1 cellular context compared by ENCODE assay signal in the genomic region with DNA sequence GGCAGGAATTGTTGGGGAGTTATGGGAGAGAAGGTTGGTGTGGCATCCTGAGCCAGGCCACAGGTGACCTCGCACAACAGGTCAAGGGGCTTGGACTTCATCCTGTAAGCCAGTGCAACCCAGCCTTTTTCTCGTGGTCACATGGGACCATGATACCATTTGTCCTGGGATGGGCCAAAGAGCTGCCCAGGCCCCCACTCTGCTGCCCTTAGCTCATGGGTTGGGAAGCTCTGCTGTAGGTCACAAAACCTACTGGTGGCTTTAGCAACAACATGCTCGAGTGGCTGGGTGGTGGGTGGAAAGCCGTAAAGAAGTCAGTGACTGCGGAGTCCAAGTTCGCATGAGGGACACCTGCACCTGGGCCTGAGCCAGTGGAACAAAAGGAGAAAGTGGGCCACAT.
TF ChIP-seq lines count a peak whose summit lies in the region.

No MANE protein-coding gene starts in this region.

TF ChIP-seq in GM23338, 12 proteins besides CTCF, POLR2A, EP300 and RAD21 (continued from another document):
- TF ChIP-seq, protein P1, sequence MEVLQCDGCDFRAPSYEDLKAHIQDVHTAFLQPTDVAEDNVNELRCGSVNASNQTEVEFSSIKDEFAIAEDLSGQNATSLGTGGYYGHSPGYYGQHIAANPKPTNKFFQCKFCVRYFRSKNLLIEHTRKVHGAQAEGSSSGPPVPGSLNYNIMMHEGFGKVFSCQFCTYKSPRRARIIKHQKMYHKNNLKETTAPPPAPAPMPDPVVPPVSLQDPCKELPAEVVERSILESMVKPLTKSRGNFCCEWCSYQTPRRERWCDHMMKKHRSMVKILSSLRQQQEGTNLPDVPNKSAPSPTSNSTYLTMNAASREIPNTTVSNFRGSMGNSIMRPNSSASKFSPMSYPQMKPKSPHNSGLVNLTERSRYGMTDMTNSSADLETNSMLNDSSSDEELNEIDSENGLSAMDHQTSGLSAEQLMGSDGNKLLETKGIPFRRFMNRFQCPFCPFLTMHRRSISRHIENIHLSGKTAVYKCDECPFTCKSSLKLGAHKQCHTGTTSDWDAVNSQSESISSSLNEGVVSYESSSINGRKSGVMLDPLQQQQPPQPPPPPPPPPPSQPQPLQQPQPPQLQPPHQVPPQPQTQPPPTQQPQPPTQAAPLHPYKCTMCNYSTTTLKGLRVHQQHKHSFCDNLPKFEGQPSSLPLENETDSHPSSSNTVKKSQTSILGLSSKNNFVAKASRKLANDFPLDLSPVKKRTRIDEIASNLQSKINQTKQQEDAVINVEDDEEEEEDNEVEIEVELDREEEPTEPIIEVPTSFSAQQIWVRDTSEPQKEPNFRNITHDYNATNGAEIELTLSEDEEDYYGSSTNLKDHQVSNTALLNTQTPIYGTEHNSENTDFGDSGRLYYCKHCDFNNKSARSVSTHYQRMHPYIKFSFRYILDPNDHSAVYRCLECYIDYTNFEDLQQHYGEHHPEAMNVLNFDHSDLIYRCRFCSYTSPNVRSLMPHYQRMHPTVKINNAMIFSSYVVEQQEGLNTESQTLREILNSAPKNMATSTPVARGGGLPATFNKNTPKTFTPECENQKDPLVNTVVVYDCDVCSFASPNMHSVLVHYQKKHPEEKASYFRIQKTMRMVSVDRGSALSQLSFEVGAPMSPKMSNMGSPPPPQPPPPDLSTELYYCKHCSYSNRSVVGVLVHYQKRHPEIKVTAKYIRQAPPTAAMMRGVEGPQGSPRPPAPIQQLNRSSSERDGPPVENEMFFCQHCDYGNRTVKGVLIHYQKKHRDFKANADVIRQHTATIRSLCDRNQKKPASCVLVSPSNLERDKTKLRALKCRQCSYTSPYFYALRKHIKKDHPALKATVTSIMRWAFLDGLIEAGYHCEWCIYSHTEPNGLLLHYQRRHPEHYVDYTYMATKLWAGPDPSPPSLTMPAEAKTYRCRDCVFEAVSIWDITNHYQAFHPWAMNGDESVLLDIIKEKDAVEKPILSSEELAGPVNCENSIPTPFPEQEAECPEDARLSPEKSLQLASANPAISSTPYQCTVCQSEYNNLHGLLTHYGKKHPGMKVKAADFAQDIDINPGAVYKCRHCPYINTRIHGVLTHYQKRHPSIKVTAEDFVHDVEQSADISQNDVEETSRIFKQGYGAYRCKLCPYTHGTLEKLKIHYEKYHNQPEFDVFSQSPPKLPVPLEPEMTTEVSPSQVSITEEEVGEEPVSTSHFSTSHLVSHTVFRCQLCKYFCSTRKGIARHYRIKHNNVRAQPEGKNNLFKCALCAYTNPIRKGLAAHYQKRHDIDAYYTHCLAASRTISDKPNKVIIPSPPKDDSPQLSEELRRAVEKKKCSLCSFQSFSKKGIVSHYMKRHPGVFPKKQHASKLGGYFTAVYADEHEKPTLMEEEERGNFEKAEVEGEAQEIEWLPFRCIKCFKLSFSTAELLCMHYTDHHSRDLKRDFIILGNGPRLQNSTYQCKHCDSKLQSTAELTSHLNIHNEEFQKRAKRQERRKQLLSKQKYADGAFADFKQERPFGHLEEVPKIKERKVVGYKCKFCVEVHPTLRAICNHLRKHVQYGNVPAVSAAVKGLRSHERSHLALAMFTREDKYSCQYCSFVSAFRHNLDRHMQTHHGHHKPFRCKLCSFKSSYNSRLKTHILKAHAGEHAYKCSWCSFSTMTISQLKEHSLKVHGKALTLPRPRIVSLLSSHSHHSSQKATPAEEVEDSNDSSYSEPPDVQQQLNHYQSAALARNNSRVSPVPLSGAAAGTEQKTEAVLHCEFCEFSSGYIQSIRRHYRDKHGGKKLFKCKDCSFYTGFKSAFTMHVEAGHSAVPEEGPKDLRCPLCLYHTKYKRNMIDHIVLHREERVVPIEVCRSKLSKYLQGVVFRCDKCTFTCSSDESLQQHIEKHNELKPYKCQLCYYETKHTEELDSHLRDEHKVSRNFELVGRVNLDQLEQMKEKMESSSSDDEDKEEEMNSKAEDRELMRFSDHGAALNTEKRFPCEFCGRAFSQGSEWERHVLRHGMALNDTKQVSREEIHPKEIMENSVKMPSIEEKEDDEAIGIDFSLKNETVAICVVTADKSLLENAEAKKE (CRISPR knock-in tag; IDR thresholded peaks at IDR 0.05): no peak
- TF ChIP-seq EZH2 (IDR thresholded peaks at IDR 0.05; ENCODE audit: low read depth, unreplicated experiment) (no peak), NANOG (IDR thresholded peaks at IDR 0.05; ENCODE audit: borderline replicate concordance) (no peak), ZNF114 (CRISPR knock-in tag; IDR thresholded peaks at IDR 0.05) (no peak), CREB1 (CRISPR knock-in tag; IDR thresholded peaks at IDR 0.05; ENCODE audit: low read depth) (no peak), ZNF331 (CRISPR knock-in tag; IDR thresholded peaks at IDR 0.05; ENCODE audit: low read depth) (no peak), STAT1 (IDR thresholded peaks at IDR 0.05; ENCODE audit: unreplicated experiment) (no peak), JUNB (IDR thresholded peaks at IDR 0.05; ENCODE audit: unreplicated experiment) (no peak)
- TF ChIP-seq, protein P2, sequence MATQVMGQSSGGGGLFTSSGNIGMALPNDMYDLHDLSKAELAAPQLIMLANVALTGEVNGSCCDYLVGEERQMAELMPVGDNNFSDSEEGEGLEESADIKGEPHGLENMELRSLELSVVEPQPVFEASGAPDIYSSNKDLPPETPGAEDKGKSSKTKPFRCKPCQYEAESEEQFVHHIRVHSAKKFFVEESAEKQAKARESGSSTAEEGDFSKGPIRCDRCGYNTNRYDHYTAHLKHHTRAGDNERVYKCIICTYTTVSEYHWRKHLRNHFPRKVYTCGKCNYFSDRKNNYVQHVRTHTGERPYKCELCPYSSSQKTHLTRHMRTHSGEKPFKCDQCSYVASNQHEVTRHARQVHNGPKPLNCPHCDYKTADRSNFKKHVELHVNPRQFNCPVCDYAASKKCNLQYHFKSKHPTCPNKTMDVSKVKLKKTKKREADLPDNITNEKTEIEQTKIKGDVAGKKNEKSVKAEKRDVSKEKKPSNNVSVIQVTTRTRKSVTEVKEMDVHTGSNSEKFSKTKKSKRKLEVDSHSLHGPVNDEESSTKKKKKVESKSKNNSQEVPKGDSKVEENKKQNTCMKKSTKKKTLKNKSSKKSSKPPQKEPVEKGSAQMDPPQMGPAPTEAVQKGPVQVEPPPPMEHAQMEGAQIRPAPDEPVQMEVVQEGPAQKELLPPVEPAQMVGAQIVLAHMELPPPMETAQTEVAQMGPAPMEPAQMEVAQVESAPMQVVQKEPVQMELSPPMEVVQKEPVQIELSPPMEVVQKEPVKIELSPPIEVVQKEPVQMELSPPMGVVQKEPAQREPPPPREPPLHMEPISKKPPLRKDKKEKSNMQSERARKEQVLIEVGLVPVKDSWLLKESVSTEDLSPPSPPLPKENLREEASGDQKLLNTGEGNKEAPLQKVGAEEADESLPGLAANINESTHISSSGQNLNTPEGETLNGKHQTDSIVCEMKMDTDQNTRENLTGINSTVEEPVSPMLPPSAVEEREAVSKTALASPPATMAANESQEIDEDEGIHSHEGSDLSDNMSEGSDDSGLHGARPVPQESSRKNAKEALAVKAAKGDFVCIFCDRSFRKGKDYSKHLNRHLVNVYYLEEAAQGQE (IDR thresholded peaks at IDR 0.05; ENCODE audit: unreplicated experiment): no peak
- TF ChIP-seq, protein P3, sequence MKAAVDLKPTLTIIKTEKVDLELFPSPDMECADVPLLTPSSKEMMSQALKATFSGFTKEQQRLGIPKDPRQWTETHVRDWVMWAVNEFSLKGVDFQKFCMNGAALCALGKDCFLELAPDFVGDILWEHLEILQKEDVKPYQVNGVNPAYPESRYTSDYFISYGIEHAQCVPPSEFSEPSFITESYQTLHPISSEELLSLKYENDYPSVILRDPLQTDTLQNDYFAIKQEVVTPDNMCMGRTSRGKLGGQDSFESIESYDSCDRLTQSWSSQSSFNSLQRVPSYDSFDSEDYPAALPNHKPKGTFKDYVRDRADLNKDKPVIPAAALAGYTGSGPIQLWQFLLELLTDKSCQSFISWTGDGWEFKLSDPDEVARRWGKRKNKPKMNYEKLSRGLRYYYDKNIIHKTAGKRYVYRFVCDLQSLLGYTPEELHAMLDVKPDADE (IDR thresholded peaks at IDR 0.05): no peak
TF ChIP-seq in GM23338: peak in this region for 0.
